ENCODE assay signal across 26 cellular contexts in the genomic region with DNA sequence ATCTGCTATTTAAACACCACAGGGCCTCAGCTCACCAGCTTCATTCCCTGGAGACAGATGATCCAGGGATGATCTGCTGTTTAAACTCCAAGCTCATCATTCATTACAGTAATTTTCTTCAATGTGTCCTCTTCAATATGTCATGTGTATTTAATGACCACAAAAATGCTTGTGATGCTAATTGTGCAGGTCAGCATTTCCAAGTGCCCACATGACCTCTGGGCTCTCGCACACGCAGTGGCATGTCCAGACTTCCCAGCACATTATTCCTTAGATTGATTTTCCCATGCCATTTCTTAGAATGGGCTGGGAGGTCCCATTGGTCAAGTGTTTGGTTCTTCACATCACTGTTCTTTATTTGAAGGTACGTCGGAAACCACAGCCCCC.
DNase-seq lines count a peak whose midpoint lies in the region; ATAC-seq, FAIRE-seq and TF ChIP-seq lines count a peak whose summit lies in the region.
"Had no signal": no experiment of that assay in that cellular context is flagged by ENCODE, and none has a peak within 500 bp of the region (broad histone marks: within the 10 kb centered on the region; RNA-seq: fewer than 3 reads in every experiment).

No MANE protein-coding gene starts in this region.

- peaks cover 12% of the 10 kb centered on the region for H3K4me1 Mint-ChIP-seq in WTC11
- no peaks in the 10 kb centered on the region for H3K4me1 Mint-ChIP-seq in activated T-helper 2 cell treated with anti-CD3 and anti-CD28 coated beads, Interferon-gamma antibody, Interleukin-2, Interleukin-4, amounts not matched to agents 10 μg/mL and 5 μg/mL and 100 μg/mL, durations not matched to agents 14 hours and 24 hours and 36 hours (ENCODE audit: low read depth)
- H3K4me1 Mint-ChIP-seq: central memory CD8-positive, alpha-beta T cell had no signal

- no peak for TF ChIP-seq EP300 in A549 (IDR thresholded peaks at IDR 0.05)

- no peak overlapping the region for H3K4me3 ChIP-seq in A549
- H3K4me3 ChIP-seq: ascending aorta, HAP-1, stomach, tibial nerve had no signal

- H3K9me3 ChIP-seq in A549, result 0 out of 3 replicates have a peak, but pooled peaks cover 3% of the 10 kb centered on the region
- H3K9me3 ChIP-seq: ascending aorta, HAP-1, stomach, tibial nerve had no signal

- H3K27me3 Mint-ChIP-seq in WTC11 (ENCODE audit: low read depth), result no peaks in the 10 kb centered on the region
- H3K27me3 Mint-ChIP-seq in activated T-helper 2 cell treated with anti-CD3 and anti-CD28 coated beads, Interferon-gamma antibody, Interleukin-2, Interleukin-4, amounts not matched to agents 10 μg/mL and 5 μg/mL and 100 μg/mL, durations not matched to agents 14 hours and 24 hours and 36 hours (ENCODE audit: low read depth), result no peaks in the 10 kb centered on the region
- H3K27me3 Mint-ChIP-seq: activated naive CD8-positive, alpha-beta T cell; central memory CD8-positive, alpha-beta T cell; progenitor cell of endocrine pancreas had no signal

- H3K4me1 ChIP-seq in A549, result no peaks in the 10 kb centered on the region
- H3K4me1 ChIP-seq: ascending aorta, HAP-1, stomach had no signal

- H3K9me3 Mint-ChIP-seq in WTC11, result no peaks in the 10 kb centered on the region
- no peaks in the 10 kb centered on the region for H3K9me3 Mint-ChIP-seq in activated T-helper 2 cell treated with anti-CD3 and anti-CD28 coated beads, Interferon-gamma antibody, Interleukin-2, Interleukin-4, amounts not matched to agents 10 μg/mL and 5 μg/mL and 100 μg/mL, durations not matched to agents 14 hours and 24 hours and 36 hours
- H3K9me3 Mint-ChIP-seq: central memory CD8-positive, alpha-beta T cell had no signal

- DNase-seq in A549 (ENCODE audit: low read depth in 1 of 2, low spot score in 1 of 2) (no peak), WTC11 (ENCODE audit: low spot score) (no peak), GM03348 (ENCODE audit: low spot score) (no peak)
- DNase-seq in activated T-helper 2 cell treated with anti-CD3 and anti-CD28 coated beads, Interferon-gamma antibody, Interleukin-2, Interleukin-4, amounts not matched to agents 10 μg/mL and 5 μg/mL and 100 μg/mL, durations not matched to agents 14 hours and 24 hours and 36 hours (ENCODE audit: low spot score), result no peak
- DNase-seq in effector CD8-positive, alpha-beta T cell (lab: John Stamatoyannopoulos, UW), result no peak
- DNase-seq: activated CD4-positive, alpha-beta T cell treated with anti-CD3 and anti-CD28 coated beads, Interleukin-2, amount 50 U/mL, for 1 hour; dermis blood vessel endothelial cell; EL; glutamatergic neuron; kidney glomerular epithelial cell; NCI-H1092; NCI-H2081 treated with DMSO at 0.1 percent for 48 hours; NCI-H446 treated with DMSO at 0.1 percent for 48 hours; stomach had no signal

- no peak for TF ChIP-seq POLR2A in A549 (IDR thresholded peaks at IDR 0.05; ENCODE audit: low read length)

- no peak overlapping the region for H3K27ac ChIP-seq in A549
- H3K27ac ChIP-seq: ascending aorta, C4-2B, stomach, tibial nerve, VCaP had no signal

- TF ChIP-seq CTCF in A549 (IDR thresholded peaks at IDR 0.05) (no peak), WTC11 (IDR thresholded peaks at IDR 0.05) (no peak)

- intact Hi-C loops in activated T-helper 2 cell treated with anti-CD3 and anti-CD28 coated beads, Interferon-gamma antibody, Interleukin-2, Interleukin-4, amounts not matched to agents 10 μg/mL and 5 μg/mL and 100 μg/mL, durations not matched to agents 14 hours and 24 hours and 36 hours (cut with micrococcal nuclease), result no loop called here

- POLR2A ChIA-PET in A549 (lab: Yijun Ruan, JAX), result no interaction called here
- POLR2A ChIA-PET in WTC11 (lab: Charles Lee), result no interaction called here

- no peak overlapping the region for H3K4me3 Mint-ChIP-seq in WTC11
- no peak overlapping the region for H3K4me3 Mint-ChIP-seq in activated T-helper 2 cell treated with anti-CD3 and anti-CD28 coated beads, Interferon-gamma antibody, Interleukin-2, Interleukin-4, amounts not matched to agents 10 μg/mL and 5 μg/mL and 100 μg/mL, durations not matched to agents 14 hours and 24 hours and 36 hours (ENCODE audit: low read depth)
- H3K4me3 Mint-ChIP-seq: activated naive CD8-positive, alpha-beta T cell; central memory CD8-positive, alpha-beta T cell had no signal

- no peak for TF ChIP-seq RAD21 in A549 (conservative IDR thresholded peaks at IDR 0.05 in 1 of 2, IDR thresholded peaks at IDR 0.05 in 1 of 2)

- ATAC-seq in A549 (no peak), GM18867 (IDR thresholded peaks at IDR 0.05; ENCODE audit: unreplicated experiment) (peak; percentile 7), HG03354 (IDR thresholded peaks at IDR 0.05; ENCODE audit: poor library complexity, severe bottlenecking, unreplicated experiment) (peak; percentile 23), WTC11 (no peak), GM21360 (IDR thresholded peaks at IDR 0.05; ENCODE audit: unreplicated experiment) (no peak)

- CTCF ChIA-PET in A549 (lab: Yijun Ruan, JAX) (no interaction called here), WTC11 (lab: Charles Lee) (interaction anchor here (0.7 to 1.5 kb wide), 3 partner anchors 14 to 353 kb away, joined by 3 to 5 read pairs (median 3); no protein-coding TSS in a partner anchor)

- H3K36me3 Mint-ChIP-seq in WTC11, result no peaks in the 10 kb centered on the region
- H3K36me3 Mint-ChIP-seq in activated T-helper 2 cell treated with anti-CD3 and anti-CD28 coated beads, Interferon-gamma antibody, Interleukin-2, Interleukin-4, amounts not matched to agents 10 μg/mL and 5 μg/mL and 100 μg/mL, durations not matched to agents 14 hours and 24 hours and 36 hours (ENCODE audit: low read depth), result no peaks in the 10 kb centered on the region
- H3K36me3 Mint-ChIP-seq: activated naive CD8-positive, alpha-beta T cell had no signal

- 70% methylated on average over 4 of the region's 4 CpGs for WGBS in A549 (ENCODE audit: missing lambda C conversion rate)

- H3K27ac Mint-ChIP-seq in WTC11, result 0 out of 2 replicates have a peak overlapping the region, but pooled peaks have one; percentile 29
- no peak overlapping the region for H3K27ac Mint-ChIP-seq in activated T-helper 2 cell treated with anti-CD3 and anti-CD28 coated beads, Interferon-gamma antibody, Interleukin-2, Interleukin-4, amounts not matched to agents 10 μg/mL and 5 μg/mL and 100 μg/mL, durations not matched to agents 14 hours and 24 hours and 36 hours
- H3K27ac Mint-ChIP-seq: activated naive CD8-positive, alpha-beta T cell; progenitor cell of endocrine pancreas had no signal

- no peak for FAIRE-seq in A549 (lab: Jason Lieb, UNC)
- FAIRE-seq: endothelial cell of umbilical vein had no signal

- no peak overlapping the region for H3K4me2 ChIP-seq in A549

TF ChIP-seq in A549, 52 proteins besides CTCF, POLR2A, EP300 and RAD21:
- peak; percentile 39 for TF ChIP-seq MAFK (IDR thresholded peaks at IDR 0.05; ENCODE audit: partially characterized antibody)
- TF ChIP-seq BCL3 (IDR thresholded peaks at IDR 0.05), result no peak

TF ChIP-seq in WTC11, 78 proteins besides CTCF, POLR2A, EP300 and RAD21:
- no peak for TF ChIP-seq SOX15 (CRISPR knock-in tag; IDR thresholded peaks at IDR 0.05)
- TF ChIP-seq TEAD4 (CRISPR knock-in tag; IDR thresholded peaks at IDR 0.05), result no peak
- TF ChIP-seq, protein P1, sequence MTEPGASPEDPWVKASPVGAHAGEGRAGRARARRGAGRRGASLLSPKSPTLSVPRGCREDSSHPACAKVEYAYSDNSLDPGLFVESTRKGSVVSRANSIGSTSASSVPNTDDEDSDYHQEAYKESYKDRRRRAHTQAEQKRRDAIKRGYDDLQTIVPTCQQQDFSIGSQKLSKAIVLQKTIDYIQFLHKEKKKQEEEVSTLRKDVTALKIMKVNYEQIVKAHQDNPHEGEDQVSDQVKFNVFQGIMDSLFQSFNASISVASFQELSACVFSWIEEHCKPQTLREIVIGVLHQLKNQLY (CRISPR knock-in tag; IDR thresholded peaks at IDR 0.05), result no peak
- no peak for TF ChIP-seq KAT7 (CRISPR knock-in tag; IDR thresholded peaks at IDR 0.05; ENCODE audit: borderline replicate concordance)
- no peak for TF ChIP-seq E2F1 (CRISPR knock-in tag; IDR thresholded peaks at IDR 0.05)

Comparison
In these comparisons a context has a peak if more than half of its experiments do, and no peak if none do; other contexts are left out.
1. ATAC-seq: peak in GM18867 (single experiment) and HG03354 (single experiment); none in A549 (0 of 2), WTC11 (single experiment) and GM21360 (single experiment).